ENCODE assay signal across 16 cellular contexts in the genomic region with DNA sequence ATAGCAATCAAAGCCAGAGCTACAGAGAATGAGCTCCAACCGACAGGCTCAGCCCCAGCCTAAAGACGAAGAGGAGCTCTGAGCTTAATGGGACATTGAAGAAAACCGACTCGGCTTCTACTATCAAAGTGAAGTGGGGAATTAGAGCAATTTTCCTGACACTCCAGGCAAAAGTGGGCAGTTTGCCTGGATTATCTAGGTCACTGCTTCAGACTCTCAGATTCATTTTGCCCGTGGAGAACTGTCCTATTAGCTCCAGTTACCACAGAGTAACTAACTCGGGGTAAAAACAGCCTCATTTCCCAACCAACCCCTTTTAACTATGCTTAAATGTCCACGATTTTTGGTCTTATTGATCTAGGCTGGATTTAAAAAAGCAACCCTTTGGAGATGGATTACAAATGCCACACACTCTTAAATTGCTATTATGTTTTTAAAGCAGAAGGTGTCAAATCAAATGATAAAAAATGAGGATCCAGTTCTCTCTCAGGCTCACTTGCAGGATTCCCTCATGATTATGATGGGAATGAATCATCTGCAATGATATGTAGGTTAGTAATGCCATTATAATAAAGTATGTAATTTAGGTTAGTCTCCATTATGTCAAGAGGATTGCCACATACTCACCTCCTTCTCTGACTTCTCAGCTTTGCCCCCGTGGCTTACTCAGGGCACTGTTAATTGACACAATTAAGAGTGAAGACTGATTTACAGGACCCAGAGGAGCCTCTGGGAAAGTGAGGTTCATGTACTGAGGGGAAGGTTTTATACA.
DNase-seq lines count a peak whose midpoint lies in the region; ATAC-seq and TF ChIP-seq lines count a peak whose summit lies in the region.
"Had no signal": no experiment of that assay in that cellular context is flagged by ENCODE, and none has a peak within 500 bp of the region (broad histone marks: within the 10 kb centered on the region; RNA-seq: fewer than 3 reads in every experiment).

No MANE protein-coding gene starts in this region.

- peaks cover 10% of the 10 kb centered on the region for H3K9me3 Mint-ChIP-seq in activated naive CD8-positive, alpha-beta T cell treated with anti-CD3 and anti-CD28 coated beads, Interleukin-2, amount 50 U/mL, for 24 hours

- no peak overlapping the region for H3K27ac Mint-ChIP-seq in activated naive CD8-positive, alpha-beta T cell treated with anti-CD3 and anti-CD28 coated beads, Interleukin-2, amount 50 U/mL, for 24 hours
- H3K27ac Mint-ChIP-seq: activated CD4-positive, alpha-beta T cell treated with anti-CD3 and anti-CD28 coated beads for 36 hours; CD8-positive, alpha-beta T cell; naive thymus-derived CD8-positive, alpha-beta T cell; type B pancreatic cell had no signal

- H3K4me3 Mint-ChIP-seq in activated naive CD8-positive, alpha-beta T cell treated with anti-CD3 and anti-CD28 coated beads, Interleukin-2, amount 50 U/mL, for 24 hours: no peak overlapping the region
- H3K4me3 Mint-ChIP-seq: activated CD4-positive, alpha-beta T cell treated with anti-CD3 and anti-CD28 coated beads for 36 hours; CD8-positive, alpha-beta T cell; naive thymus-derived CD8-positive, alpha-beta T cell; type B pancreatic cell had no signal

- H3K4me3 ChIP-seq in fibroblast of villous mesenchyme (ENCODE audit: low read depth, low read length): no peak overlapping the region
- H3K4me3 ChIP-seq: left lung had no signal

- ATAC-seq in activated naive CD8-positive, alpha-beta T cell treated with anti-CD3 and anti-CD28 coated beads, Interleukin-2, amount 50 U/mL, for 24 hours: no peak
- ATAC-seq in HG02870 (IDR thresholded peaks at IDR 0.05; ENCODE audit: unreplicated experiment): no peak
- ATAC-seq: activated CD4-positive, alpha-beta T cell treated with anti-CD3 and anti-CD28 coated beads for 36 hours; CD8-positive, alpha-beta T cell; left lung; naive thymus-derived CD8-positive, alpha-beta T cell had no signal

- H3K36me3 Mint-ChIP-seq in activated naive CD8-positive, alpha-beta T cell treated with anti-CD3 and anti-CD28 coated beads, Interleukin-2, amount 50 U/mL, for 24 hours (ENCODE audit: low read depth): no peaks in the 10 kb centered on the region
- H3K36me3 Mint-ChIP-seq: CD8-positive, alpha-beta T cell; naive thymus-derived CD8-positive, alpha-beta T cell had no signal

- no peak for TF ChIP-seq CTCF in fibroblast of villous mesenchyme (IDR thresholded peaks at IDR 0.05; ENCODE audit: insufficient read depth, low read depth, low read length)

- no peaks in the 10 kb centered on the region for H3K4me1 Mint-ChIP-seq in activated naive CD8-positive, alpha-beta T cell treated with anti-CD3 and anti-CD28 coated beads, Interleukin-2, amount 50 U/mL, for 24 hours

- H3K27me3 Mint-ChIP-seq in activated naive CD8-positive, alpha-beta T cell treated with anti-CD3 and anti-CD28 coated beads, Interleukin-2, amount 50 U/mL, for 24 hours: no peaks in the 10 kb centered on the region
- H3K27me3 Mint-ChIP-seq: activated CD4-positive, alpha-beta T cell treated with anti-CD3 and anti-CD28 coated beads for 36 hours; naive thymus-derived CD8-positive, alpha-beta T cell; type B pancreatic cell had no signal

- DNase-seq in NCI-H748 (lab: John Stamatoyannopoulos, UW; ENCODE audit: unreplicated experiment) (peak; percentile 21), NCI-H748 treated with DMSO at 0.1 percent for 48 hours (lab: John Stamatoyannopoulos, UW) (no peak), NCI-H524 treated with DMSO at 0.1 percent for 48 hours (lab: John Stamatoyannopoulos, UW) (peak; percentile 46), fibroblast of villous mesenchyme (ENCODE audit: low read depth) (peak; percentile 17), stromal cell of bone marrow (ENCODE audit: low read depth) (peak; percentile 9)
- no peak for DNase-seq in activated effector memory CD4-positive, alpha-beta T cell treated with anti-CD3 and anti-CD28 coated beads, Interleukin-2, amount 50 U/mL, for 16 hours
- no peak for DNase-seq in activated naive CD8-positive, alpha-beta T cell treated with anti-CD3 and anti-CD28 coated beads, Interleukin-2, amount 50 U/mL, for 24 hours
- DNase-seq: activated CD4-positive, alpha-beta T cell treated with anti-CD3 and anti-CD28 coated beads for 36 hours; CD8-positive, alpha-beta T cell; GDM1; left lung; naive thymus-derived CD8-positive, alpha-beta T cell; NCI-H510A; stimulated activated CD4-positive, alpha-beta T cell treated with anti-CD3 and anti-CD28 coated beads, Interleukin-2, amount 100 ng/mL, for 48 hours had no signal

Comparison
In these comparisons a context has a peak if more than half of its experiments do, and no peak if none do; other contexts are left out.
1. DNase-seq: peak in NCI-H748 (single experiment), NCI-H524 treated with DMSO at 0.1 percent for 48 hours (single experiment), fibroblast of villous mesenchyme (single experiment) and stromal cell of bone marrow (single experiment); none in NCI-H748 treated with DMSO at 0.1 percent for 48 hours (single experiment), activated effector memory CD4-positive, alpha-beta T cell treated with anti-CD3 and anti-CD28 coated beads, Interleukin-2, amount 50 U/mL, for 16 hours (single experiment) and activated naive CD8-positive, alpha-beta T cell treated with anti-CD3 and anti-CD28 coated beads, Interleukin-2, amount 50 U/mL, for 24 hours (single experiment).